Comparison of ENCODE assay signal across 16 cellular contexts in the genomic region with DNA sequence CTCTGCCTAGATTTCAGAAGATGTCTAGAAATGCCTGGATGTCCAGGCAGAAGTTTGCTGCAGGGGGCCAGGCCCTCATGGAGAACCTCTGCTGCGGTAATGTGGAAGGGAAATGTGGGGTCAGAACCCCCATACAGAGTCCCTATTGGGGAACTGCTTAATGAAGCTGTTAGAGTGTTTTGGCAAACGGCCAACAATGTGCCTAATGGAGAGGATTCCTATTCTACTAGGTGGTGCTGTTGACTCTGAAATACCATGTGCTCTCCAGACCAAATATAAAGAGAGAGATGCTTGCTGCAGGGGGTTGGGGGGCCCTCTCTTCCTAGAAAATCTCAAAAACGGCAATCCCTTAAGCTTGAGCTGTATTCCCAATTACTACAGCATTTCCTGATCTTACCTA. TPM values are rescaled to one million over a fixed set of nuclear protein-coding genes. Genes with fewer than 3 reads are reported as not detected.
A peak's percentile ranks its signal among the peaks of the same experiment; 100 is the strongest.
DNase-seq lines count a peak whose midpoint lies in the region; ATAC-seq and TF ChIP-seq lines count a peak whose summit lies in the region.
"Had no signal": no experiment of that assay in that cellular context is flagged by ENCODE, and none has a peak within 500 bp of the region (broad histone marks: within the 10 kb centered on the region; RNA-seq: fewer than 3 reads in every experiment).

No MANE protein-coding gene starts in this region.

- H3K4me1 ChIP-seq in mammary epithelial cell (ENCODE audit: insufficient read depth, low read length) (no peaks in the 10 kb centered on the region), thyroid gland (no peaks in the 10 kb centered on the region), lower lobe of right lung (no peaks in the 10 kb centered on the region)

- H3K4me2 ChIP-seq in mammary epithelial cell (ENCODE audit: insufficient read depth, low read depth, low read length), result no peak overlapping the region

- H3K79me2 ChIP-seq in mammary epithelial cell (ENCODE audit: insufficient read depth, low read length), result no peaks in the 10 kb centered on the region

- no peak for TF ChIP-seq CTCF in MCF 10A (IDR thresholded peaks at IDR 0.05; ENCODE audit: unreplicated experiment)
- no peak for TF ChIP-seq CTCF in mammary epithelial cell (conservative IDR thresholded peaks at IDR 0.05 in 1 of 2, IDR thresholded peaks at IDR 0.05 in 1 of 2; ENCODE audit: extremely low read depth in 1 of 2, insufficient read depth in 1 of 2, low read depth in 1 of 2, low read length in 2 of 2)
- no peak for TF ChIP-seq CTCF in fibroblast of mammary gland (conservative IDR thresholded peaks at IDR 0.05; ENCODE audit: control insufficient read depth, insufficient read depth, low read depth, low read length)
- no peak for TF ChIP-seq CTCF in thyroid gland (IDR thresholded peaks at IDR 0.05)
- TF ChIP-seq CTCF in lower lobe of right lung (IDR thresholded peaks at IDR 0.05), result no peak

- DNase-seq in MCF 10A (ENCODE audit: unreplicated experiment) (peak; percentile 33), mammary epithelial cell (no peak), NCI-H69 (lab: John Stamatoyannopoulos, UW) (peak; percentile 5), fibroblast of mammary gland (ENCODE audit: low read depth) (peak; percentile 23), thyroid gland (peak; percentile 38 to 42), lower lobe of right lung (no peak), NCI-H774 (lab: John Stamatoyannopoulos, UW) (no peak)
- DNase-seq: activated CD8-positive, alpha-beta memory T cell treated with anti-CD3 and anti-CD28 coated beads, Interleukin-2, amount 10 ng/mL, durations not matched to agents 7 days and 5 days; activated naive CD8-positive, alpha-beta T cell treated with anti-CD3 and anti-CD28 coated beads for 36 hours; CD4-positive, alpha-beta T cell; cortex of kidney; NCI-H146; occipital lobe; SW 1271 had no signal

- no TSS peak for BruUV-seq in MCF 10A (replicated peaks; lab: Mats Ljungman, UMichigan)
- BruUV-seq in mammary epithelial cell (replicated peaks; lab: Mats Ljungman, UMichigan), result no TSS peak

- no peak overlapping the region for H3K4me3 ChIP-seq in mammary epithelial cell (replicated peaks in 1 of 3; ENCODE audit: insufficient read depth in 1 of 3, low read depth in 2 of 3, low read length in 3 of 3)
- H3K4me3 ChIP-seq in fibroblast of mammary gland (ENCODE audit: control insufficient read depth, low read depth, low read length), result no peak overlapping the region
- no peak overlapping the region for H3K4me3 ChIP-seq in thyroid gland (replicated peaks in 1 of 3)
- no peak overlapping the region for H3K4me3 ChIP-seq in lower lobe of right lung

- in situ Hi-C loops in mammary epithelial cell (cut with MboI; ENCODE audit: low sequenced_read_pairs in 2 of 2), result no loop called here

- no peak overlapping the region for H3K9ac ChIP-seq in mammary epithelial cell (ENCODE audit: insufficient read depth, low read length)

- no peak overlapping the region for H3K4me3 Mint-ChIP-seq in MCF 10A (ENCODE audit: unreplicated experiment)
- H3K4me3 Mint-ChIP-seq: activated CD8-positive, alpha-beta memory T cell treated with anti-CD3 and anti-CD28 coated beads, Interleukin-2, amount 10 ng/mL, durations not matched to agents 7 days and 5 days; activated naive CD8-positive, alpha-beta T cell treated with anti-CD3 and anti-CD28 coated beads for 36 hours; brain; CD4-positive, alpha-beta T cell had no signal

- peaks cover 5% of the 10 kb centered on the region for H3K9me3 Mint-ChIP-seq in MCF 10A (ENCODE audit: unreplicated experiment)
- H3K9me3 Mint-ChIP-seq: CD4-positive, alpha-beta T cell had no signal

- H3K27me3 Mint-ChIP-seq in MCF 10A (ENCODE audit: insufficient read depth, unreplicated experiment), result no peaks in the 10 kb centered on the region
- H3K27me3 Mint-ChIP-seq: activated CD8-positive, alpha-beta memory T cell treated with anti-CD3 and anti-CD28 coated beads, Interleukin-2, amount 10 ng/mL, durations not matched to agents 7 days and 5 days; activated naive CD8-positive, alpha-beta T cell treated with anti-CD3 and anti-CD28 coated beads for 36 hours; CD4-positive, alpha-beta T cell had no signal

- no peaks in the 10 kb centered on the region for H3K9me3 ChIP-seq in mammary epithelial cell (replicated peaks; ENCODE audit: insufficient read depth, low read length)
- H3K9me3 ChIP-seq in thyroid gland, result no peaks in the 10 kb centered on the region
- no peaks in the 10 kb centered on the region for H3K9me3 ChIP-seq in lower lobe of right lung

- ATAC-seq in lower lobe of right lung (no peak), GM18519 (IDR thresholded peaks at IDR 0.05; ENCODE audit: low FRiP score, unreplicated experiment) (no peak)
- ATAC-seq: activated CD8-positive, alpha-beta memory T cell treated with anti-CD3 and anti-CD28 coated beads, Interleukin-2, amount 10 ng/mL, durations not matched to agents 7 days and 5 days had no signal

- H2AFZ ChIP-seq in mammary epithelial cell (ENCODE audit: low read depth, low read length), result no peak overlapping the region

- H3K36me3 Mint-ChIP-seq in MCF 10A (ENCODE audit: insufficient read depth, unreplicated experiment), result peaks cover 30% of the 10 kb centered on the region

- H3K27me3 ChIP-seq in mammary epithelial cell (ENCODE audit: insufficient read depth, low read length), result no peaks in the 10 kb centered on the region
- H3K27me3 ChIP-seq in thyroid gland, result no peaks in the 10 kb centered on the region
- H3K27me3 ChIP-seq in lower lobe of right lung (ENCODE audit: low read depth), result no peaks in the 10 kb centered on the region

- dilution Hi-C loops in mammary epithelial cell (cut with HindIII; ENCODE audit: low sequenced_read_pairs), result no loop called here

- CTCF ChIA-PET in MCF 10A (lab: Yijun Ruan, JAX), result interaction anchor here (1.0 to 1.4 kb wide), 2 partner anchors 15 to 20 kb away, joined by 3 to 8 read pairs; no protein-coding TSS in a partner anchor
- CTCF ChIA-PET in mammary epithelial cell (lab: Charles Lee; ENCODE audit: low non-redundant PET), result no interaction called here

- H3K36me3 ChIP-seq in mammary epithelial cell (ENCODE audit: insufficient read depth, low read length) (no peaks in the 10 kb centered on the region), thyroid gland (no peaks in the 10 kb centered on the region), lower lobe of right lung (no peaks in the 10 kb centered on the region)

- no peak for TF ChIP-seq POLR2A in thyroid gland (IDR thresholded peaks at IDR 0.05)

- POLR2A ChIA-PET in MCF 10A (lab: Yijun Ruan, JAX), result interaction anchor here (1.1 kb wide), 1 partner anchor 13 kb away, joined by 4 read pairs; no protein-coding TSS in a partner anchor

- H4K20me1 ChIP-seq in mammary epithelial cell (ENCODE audit: insufficient read depth, low read length), result no peaks in the 10 kb centered on the region

- no peaks in the 10 kb centered on the region for H3K4me1 Mint-ChIP-seq in MCF 10A (ENCODE audit: insufficient read depth, unreplicated experiment)
- H3K4me1 Mint-ChIP-seq: activated CD8-positive, alpha-beta memory T cell treated with anti-CD3 and anti-CD28 coated beads, Interleukin-2, amount 10 ng/mL, durations not matched to agents 7 days and 5 days; activated naive CD8-positive, alpha-beta T cell treated with anti-CD3 and anti-CD28 coated beads for 36 hours; brain had no signal

- intact Hi-C loops in MCF 10A (cut with micrococcal nuclease) (no loop called here), mammary epithelial cell (cut with micrococcal nuclease) (no loop called here), thyroid gland (cut with DNase I) (no loop called here), lower lobe of right lung (cut with DNase I) (no loop called here)

- H3K27ac ChIP-seq in mammary epithelial cell (ENCODE audit: insufficient read depth, low read depth, low read length) (no peak overlapping the region), thyroid gland (no peak overlapping the region), lower lobe of right lung (no peak overlapping the region)

- 90% methylated on average over 2 of the region's 3 CpGs for WGBS in mammary epithelial cell (ENCODE audit: low coverage, missing lambda C conversion rate)
- 64 to 78% methylated on average over 3 of the region's 3 CpGs for WGBS in thyroid gland, 2 donors

- no peak overlapping the region for H3K27ac Mint-ChIP-seq in MCF 10A (ENCODE audit: low read depth, unreplicated experiment)
- H3K27ac Mint-ChIP-seq: activated CD8-positive, alpha-beta memory T cell treated with anti-CD3 and anti-CD28 coated beads, Interleukin-2, amount 10 ng/mL, durations not matched to agents 7 days and 5 days; activated naive CD8-positive, alpha-beta T cell treated with anti-CD3 and anti-CD28 coated beads for 36 hours; brain; CD4-positive, alpha-beta T cell had no signal

RNA-seq across cellular contexts. Expression of gene DR1, which starts 57.1 kb away (rescaled TPM):
- total RNA-seq in MCF 10A (2022), result 103 and 104 TPM in 2 replicates
- 10 to 100 TPM; 35.8 to 79.2 TPM for total RNA-seq in mammary epithelial cell
- polyA plus RNA-seq in mammary epithelial cell, result 25.7 TPM
- 55.4 TPM for polyA minus RNA-seq in mammary epithelial cell
- total RNA-seq in thyroid gland, result 10 to 100 TPM; 31.2 to 47.4 (median 34.1) TPM
- total RNA-seq in lower lobe of right lung, result 52.3 TPM

Comparison
In these comparisons a context has a peak if more than half of its experiments do, and no peak if none do; other contexts are left out.
1. DNase-seq: peak in MCF 10A (single experiment), NCI-H69 (single experiment), fibroblast of mammary gland (single experiment) and thyroid gland (2 of 2); none in mammary epithelial cell (single experiment), lower lobe of right lung (single experiment) and NCI-H774 (single experiment).